ENCODE assay signal across 8 cellular contexts in the genomic region with DNA sequence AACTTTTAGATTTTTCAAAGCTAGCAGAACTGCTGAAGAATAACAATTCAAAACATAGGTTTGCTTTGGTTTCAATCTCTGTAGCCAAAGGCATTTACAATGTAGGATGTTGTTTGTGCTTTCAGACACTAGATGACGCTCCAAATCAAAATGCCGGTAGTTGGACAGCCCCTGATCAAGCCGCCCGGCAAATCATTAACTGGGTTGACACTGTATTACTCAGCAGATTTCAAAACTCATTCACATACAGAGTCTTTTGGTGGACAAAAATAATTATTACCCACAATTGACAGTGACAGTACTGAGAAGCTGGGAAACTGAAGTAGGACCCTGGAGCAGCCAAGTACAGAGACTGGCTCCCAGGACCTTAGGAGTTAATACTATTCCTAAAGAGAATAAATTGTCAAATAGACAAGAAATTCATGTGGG. TPM values are rescaled to one million over a fixed set of nuclear protein-coding genes. Genes with fewer than 3 reads are reported as not detected.
A peak's percentile ranks its signal among the peaks of the same experiment; 100 is the strongest.
DNase-seq lines count a peak whose midpoint lies in the region; ATAC-seq, FAIRE-seq and TF ChIP-seq lines count a peak whose summit lies in the region.

No MANE protein-coding gene starts in this region.

- no peaks in the 10 kb centered on the region for H3K27me3 ChIP-seq in pancreas

- peaks cover 0 to 11% (median 0%) of the 10 kb centered on the region in 3 donors for H3K4me1 ChIP-seq in pancreas

- no peak overlapping the region for H3K27ac ChIP-seq in pancreas

- peak; percentile 86 for DNase-seq in EH (ENCODE audit: low read depth)
- DNase-seq in NOMO-1 (lab: John Stamatoyannopoulos, UW; ENCODE audit: unreplicated experiment in 2 of 2): peak; percentile 88 to 95
- peak; percentile 49 for DNase-seq in activated T-helper 2 cell treated with anti-CD3 and anti-CD28 coated beads, Interferon-gamma antibody, Interleukin-2, Interleukin-4, amounts not matched to agents 10 μg/mL and 5 μg/mL and 100 μg/mL, durations not matched to agents 14 hours and 24 hours and 36 hours (ENCODE audit: low spot score)
- peak; percentile 47 to 63 for DNase-seq in frontal cortex (ENCODE audit: low spot score in 2 of 2)
- DNase-seq in pancreas: peak in 4 of 6 donors; percentile 73 to 82 (median 80)
- DNase-seq in HuH-7.5 (ENCODE audit: low spot score): no peak

- peak; percentile 90 for ATAC-seq in GM21423 (IDR thresholded peaks at IDR 0.05; ENCODE audit: unreplicated experiment)
- peak; percentile 90 for ATAC-seq in HG03571 (IDR thresholded peaks at IDR 0.05; ENCODE audit: unreplicated experiment)
- peak; percentile 97 to 98 (median 98) for ATAC-seq in pancreas

- H3K27ac Mint-ChIP-seq in activated T-helper 2 cell treated with anti-CD3 and anti-CD28 coated beads, Interferon-gamma antibody, Interleukin-2, Interleukin-4, amounts not matched to agents 10 μg/mL and 5 μg/mL and 100 μg/mL, durations not matched to agents 14 hours and 24 hours and 36 hours: no peak overlapping the region

- FAIRE-seq in frontal cortex (lab: Jason Lieb, UNC): peak; percentile 43
- FAIRE-seq in pancreas (lab: Jason Lieb, UNC): peak; percentile 98

- intact Hi-C loops in activated T-helper 2 cell treated with anti-CD3 and anti-CD28 coated beads, Interferon-gamma antibody, Interleukin-2, Interleukin-4, amounts not matched to agents 10 μg/mL and 5 μg/mL and 100 μg/mL, durations not matched to agents 14 hours and 24 hours and 36 hours (cut with micrococcal nuclease): loop anchor here (1.0 kb wide), 1 partner anchor 31 kb away; no protein-coding TSS in a partner anchor
- intact Hi-C loops in pancreas (cut with DNase I): no loop called here

- no peaks in the 10 kb centered on the region for H3K9me3 Mint-ChIP-seq in activated T-helper 2 cell treated with anti-CD3 and anti-CD28 coated beads, Interferon-gamma antibody, Interleukin-2, Interleukin-4, amounts not matched to agents 10 μg/mL and 5 μg/mL and 100 μg/mL, durations not matched to agents 14 hours and 24 hours and 36 hours

- peak overlapping the region in 1 of 4 donors; percentile 8 for H3K4me3 ChIP-seq in pancreas

- peak; percentile 55 to 80 (median 70) for TF ChIP-seq CTCF in pancreas (IDR thresholded peaks at IDR 0.05)

- peaks cover 31% of the 10 kb centered on the region for H3K27me3 Mint-ChIP-seq in activated T-helper 2 cell treated with anti-CD3 and anti-CD28 coated beads, Interferon-gamma antibody, Interleukin-2, Interleukin-4, amounts not matched to agents 10 μg/mL and 5 μg/mL and 100 μg/mL, durations not matched to agents 14 hours and 24 hours and 36 hours (ENCODE audit: low read depth)

- H3K36me3 Mint-ChIP-seq in activated T-helper 2 cell treated with anti-CD3 and anti-CD28 coated beads, Interferon-gamma antibody, Interleukin-2, Interleukin-4, amounts not matched to agents 10 μg/mL and 5 μg/mL and 100 μg/mL, durations not matched to agents 14 hours and 24 hours and 36 hours (ENCODE audit: low read depth): no peaks in the 10 kb centered on the region

- WGBS in pancreas, 2 donors: 0 to 1% methylated on average over 4 of the region's 4 CpGs

- no peaks in the 10 kb centered on the region for H3K36me3 ChIP-seq in pancreas

- no peak overlapping the region for H3K4me3 Mint-ChIP-seq in activated T-helper 2 cell treated with anti-CD3 and anti-CD28 coated beads, Interferon-gamma antibody, Interleukin-2, Interleukin-4, amounts not matched to agents 10 μg/mL and 5 μg/mL and 100 μg/mL, durations not matched to agents 14 hours and 24 hours and 36 hours (ENCODE audit: low read depth)

- H3K9me3 ChIP-seq in pancreas: no peaks in the 10 kb centered on the region

- H3K4me1 Mint-ChIP-seq in activated T-helper 2 cell treated with anti-CD3 and anti-CD28 coated beads, Interferon-gamma antibody, Interleukin-2, Interleukin-4, amounts not matched to agents 10 μg/mL and 5 μg/mL and 100 μg/mL, durations not matched to agents 14 hours and 24 hours and 36 hours (ENCODE audit: low read depth): peaks cover 7% of the 10 kb centered on the region

RNA-seq across cellular contexts. Expression of gene HFE, which starts 21.3 kb away (rescaled TPM):
- total RNA-seq in activated T-helper 2 cell treated with anti-CD3 and anti-CD28 coated beads, Interferon-gamma antibody, Interleukin-2, Interleukin-4, amounts not matched to agents 10 μg/mL and 5 μg/mL and 100 μg/mL, durations not matched to agents 14 hours and 24 hours and 36 hours: 0.32 and 0.39 TPM in 2 replicates
- total RNA-seq in frontal cortex (0.41 TPM), pancreas (10 to 100 TPM in 1 of 6 donors, 1 to 10 TPM in 5; 3.1 to 10.2 (median 3.8) TPM)
- polyA plus RNA-seq in pancreas: 1 to 10 TPM; 3.4 to 3.9 TPM
